22 cellular contexts compared by ENCODE assay signal in genomic region chr9:95970356-95970755, GRCh38.
"Had no signal": no experiment of that assay in that cellular context is flagged by ENCODE, and none has a peak within 500 bp of the region (broad histone marks: within the 10 kb centered on the region; RNA-seq: fewer than 3 reads in every experiment).

No MANE protein-coding gene starts in this region.

- FAIRE-seq: endometrium had no signal

- H3K27ac Mint-ChIP-seq: nephron progenitor cell had no signal

- H3K27ac ChIP-seq: left lung, parathyroid adenoma, prostate gland, skin epidermis, stomach, thoracic aorta, transverse colon had no signal

- H3K27me3 ChIP-seq: gastroesophageal sphincter, left lung, stomach, transverse colon had no signal

- H3K4me3 Mint-ChIP-seq: naive thymus-derived CD4-positive, alpha-beta T cell; nephron progenitor cell had no signal

- DNase-seq: effector memory CD4-positive, alpha-beta T cell; foreskin fibroblast; glutamatergic neuron; islet precursor cell; left lung; naive thymus-derived CD4-positive, alpha-beta T cell; nephron progenitor cell; stimulated activated CD4-positive, alpha-beta T cell treated with anti-CD3 and anti-CD28 coated beads, Interleukin-2, amount 100 ng/mL, for 24 hours; stimulated activated CD4-positive, alpha-beta T cell treated with anti-CD3 and anti-CD28 coated beads, Interleukin-4, amount 100 ng/mL, for 4 hours; stimulated activated naive CD4-positive, alpha-beta T cell; stomach; substantia nigra; transverse colon had no signal

- H3K9ac ChIP-seq: parathyroid adenoma had no signal

- H3K36me3 ChIP-seq: prostate gland had no signal

- H3K27me3 Mint-ChIP-seq: naive thymus-derived CD4-positive, alpha-beta T cell had no signal

- H3K4me3 ChIP-seq: gastroesophageal sphincter, left lung, lung, prostate gland, skin epidermis, stomach, thoracic aorta, transverse colon had no signal

- H3K79me2 ChIP-seq: parathyroid adenoma had no signal

- H3K4me1 Mint-ChIP-seq: nephron progenitor cell had no signal

- ATAC-seq: esophagus mucosa; gastroesophageal sphincter; left lung; naive thymus-derived CD4-positive, alpha-beta T cell; sciatic nerve had no signal

- H3K9me3 ChIP-seq: gastroesophageal sphincter, left lung, prostate gland, stomach, thoracic aorta, transverse colon had no signal

- H3K4me1 ChIP-seq: left lung, parathyroid adenoma, prostate gland, transverse colon had no signal

- H2AFZ ChIP-seq: parathyroid adenoma had no signal
